ENCODE assay signal across 14 cellular contexts in genomic region chr7:158044156-158044823, GRCh38.
"Had no signal": no experiment of that assay in that cellular context is flagged by ENCODE, and none has a peak within 500 bp of the region (broad histone marks: within the 10 kb centered on the region; RNA-seq: fewer than 3 reads in every experiment).

No MANE protein-coding gene starts in this region.

- DNase-seq: activated CD4-positive, alpha-beta T cell treated with anti-CD3 and anti-CD28 coated beads, Interleukin-2, amount 50 U/mL, for 4 hours; activated effector memory CD4-positive, alpha-beta T cell treated with Interleukin-2 at 50 U/mL for 16 hours; activated T-cell treated with anti-CD3 and anti-CD28 coated beads, Interleukin-2, amount 50 U/mL, for 1 hour; brain microvascular endothelial cell; cerebellar nuclear complex; lower lobe of right lung; naive B cell; right cardiac atrium; stimulated activated CD4-positive, alpha-beta T cell treated with anti-CD3 and anti-CD28 coated beads, Interleukin-1b, Interleukin-23, amount 100 ng/mL, for 48 hours; stimulated activated naive B cell treated with anti-CD40 and anti-IgM and Interleukin-4, amounts not matched to agents 10 μg/mL and 1 μg/mL and 100 μg/mL, for 72 hours; trophoblast cell had no signal

- H3K36me3 Mint-ChIP-seq: activated naive CD8-positive, alpha-beta T cell had no signal

- H3K27ac Mint-ChIP-seq: activated naive CD8-positive, alpha-beta T cell; naive B cell; stimulated activated naive B cell treated with anti-CD40 and anti-IgM and Interleukin-4, amounts not matched to agents 10 μg/mL and 1 μg/mL and 100 μg/mL, for 72 hours had no signal

- ATAC-seq: activated CD4-positive, CD25-positive, alpha-beta regulatory T cell treated with anti-CD3 and anti-CD28 coated beads, Interleukin-2, amount 50 U/mL, for 24 hours; right cardiac atrium; stimulated activated naive B cell treated with anti-CD40 and anti-IgM and Interleukin-4, amounts not matched to agents 10 μg/mL and 1 μg/mL and 100 μg/mL, for 72 hours had no signal

- H3K36me3 ChIP-seq: brain microvascular endothelial cell, esophagus muscularis mucosa, lower lobe of right lung had no signal

- H3K27ac ChIP-seq: brain microvascular endothelial cell, esophagus muscularis mucosa, lower lobe of right lung had no signal

- H3K4me3 ChIP-seq: esophagus muscularis mucosa, lower lobe of right lung had no signal

- H3K27me3 ChIP-seq: brain microvascular endothelial cell, esophagus muscularis mucosa had no signal

- H3K4me1 ChIP-seq: lower lobe of right lung had no signal
